ENCODE assay signal across 2 cellular contexts in the genomic region with DNA sequence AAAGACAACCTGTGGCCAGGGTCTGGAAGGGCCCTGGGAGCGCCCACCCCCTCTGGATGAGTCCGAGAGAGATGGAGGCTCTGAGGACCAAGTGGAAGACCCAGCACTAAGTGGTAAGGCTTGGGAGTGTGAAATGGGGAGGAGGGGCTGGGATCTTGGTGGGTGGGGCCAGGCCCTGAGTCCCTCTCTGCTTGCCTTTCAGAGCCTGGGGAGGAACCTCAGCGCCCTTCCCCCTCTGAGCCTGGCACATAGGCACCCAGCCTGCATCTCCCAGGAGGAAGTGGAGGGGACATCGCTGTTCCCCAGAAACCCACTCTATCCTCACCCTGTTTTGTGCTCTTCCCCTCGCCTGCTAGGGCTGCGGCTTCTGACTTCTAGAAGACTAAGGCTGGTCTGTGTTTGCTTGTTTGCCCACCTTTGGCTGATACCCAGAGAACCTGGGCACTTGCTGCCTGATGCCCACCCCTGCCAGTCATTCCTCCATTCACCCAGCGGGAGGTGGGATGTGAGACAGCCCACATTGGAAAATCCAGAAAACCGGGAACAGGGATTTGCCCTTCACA.
TF ChIP-seq lines count a peak whose summit lies in the region.

No MANE protein-coding gene starts in this region.

TF ChIP-seq in SK-N-SH, 30 proteins besides CTCF, POLR2A, EP300 and RAD21 (continued from another document):
- no peak for TF ChIP-seq POLR2AphosphoS5 (IDR thresholded peaks at IDR 0.05; ENCODE audit: low read depth, low read length)

TF ChIP-seq in SK-N-SH treated with all-trans-retinoic acid at 6 μM for 48 hours, 23 proteins besides CTCF, POLR2A, EP300 and RAD21 (continued from another document):
- TF ChIP-seq, protein P1, sequence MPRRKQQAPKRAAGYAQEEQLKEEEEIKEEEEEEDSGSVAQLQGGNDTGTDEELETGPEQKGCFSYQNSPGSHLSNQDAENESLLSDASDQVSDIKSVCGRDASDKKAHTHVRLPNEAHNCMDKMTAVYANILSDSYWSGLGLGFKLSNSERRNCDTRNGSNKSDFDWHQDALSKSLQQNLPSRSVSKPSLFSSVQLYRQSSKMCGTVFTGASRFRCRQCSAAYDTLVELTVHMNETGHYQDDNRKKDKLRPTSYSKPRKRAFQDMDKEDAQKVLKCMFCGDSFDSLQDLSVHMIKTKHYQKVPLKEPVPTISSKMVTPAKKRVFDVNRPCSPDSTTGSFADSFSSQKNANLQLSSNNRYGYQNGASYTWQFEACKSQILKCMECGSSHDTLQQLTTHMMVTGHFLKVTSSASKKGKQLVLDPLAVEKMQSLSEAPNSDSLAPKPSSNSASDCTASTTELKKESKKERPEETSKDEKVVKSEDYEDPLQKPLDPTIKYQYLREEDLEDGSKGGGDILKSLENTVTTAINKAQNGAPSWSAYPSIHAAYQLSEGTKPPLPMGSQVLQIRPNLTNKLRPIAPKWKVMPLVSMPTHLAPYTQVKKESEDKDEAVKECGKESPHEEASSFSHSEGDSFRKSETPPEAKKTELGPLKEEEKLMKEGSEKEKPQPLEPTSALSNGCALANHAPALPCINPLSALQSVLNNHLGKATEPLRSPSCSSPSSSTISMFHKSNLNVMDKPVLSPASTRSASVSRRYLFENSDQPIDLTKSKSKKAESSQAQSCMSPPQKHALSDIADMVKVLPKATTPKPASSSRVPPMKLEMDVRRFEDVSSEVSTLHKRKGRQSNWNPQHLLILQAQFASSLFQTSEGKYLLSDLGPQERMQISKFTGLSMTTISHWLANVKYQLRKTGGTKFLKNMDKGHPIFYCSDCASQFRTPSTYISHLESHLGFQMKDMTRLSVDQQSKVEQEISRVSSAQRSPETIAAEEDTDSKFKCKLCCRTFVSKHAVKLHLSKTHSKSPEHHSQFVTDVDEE (CRISPR knock-in tag; IDR thresholded peaks at IDR 0.05), result no peak
- TF ChIP-seq, protein P2, sequence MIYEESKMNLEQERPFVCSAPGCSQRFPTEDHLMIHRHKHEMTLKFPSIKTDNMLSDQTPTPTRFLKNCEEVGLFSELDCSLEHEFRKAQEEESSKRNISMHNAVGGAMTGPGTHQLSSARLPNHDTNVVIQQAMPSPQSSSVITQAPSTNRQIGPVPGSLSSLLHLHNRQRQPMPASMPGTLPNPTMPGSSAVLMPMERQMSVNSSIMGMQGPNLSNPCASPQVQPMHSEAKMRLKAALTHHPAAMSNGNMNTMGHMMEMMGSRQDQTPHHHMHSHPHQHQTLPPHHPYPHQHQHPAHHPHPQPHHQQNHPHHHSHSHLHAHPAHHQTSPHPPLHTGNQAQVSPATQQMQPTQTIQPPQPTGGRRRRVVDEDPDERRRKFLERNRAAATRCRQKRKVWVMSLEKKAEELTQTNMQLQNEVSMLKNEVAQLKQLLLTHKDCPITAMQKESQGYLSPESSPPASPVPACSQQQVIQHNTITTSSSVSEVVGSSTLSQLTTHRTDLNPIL (CRISPR knock-in tag; IDR thresholded peaks at IDR 0.05; ENCODE audit: low read depth), result no peak
- TF ChIP-seq ARNTL (CRISPR knock-in tag; IDR thresholded peaks at IDR 0.05; ENCODE audit: borderline replicate concordance, low read depth) (no peak), ISL1 (CRISPR knock-in tag; IDR thresholded peaks at IDR 0.05) (no peak), ZFP30 (CRISPR knock-in tag; IDR thresholded peaks at IDR 0.05) (no peak), ZNF565 (CRISPR knock-in tag; conservative IDR thresholded peaks at IDR 0.05; ENCODE audit: low read depth) (no peak), BACH2 (CRISPR knock-in tag; IDR thresholded peaks at IDR 0.05; ENCODE audit: borderline replicate concordance) (no peak), OSR1 (CRISPR knock-in tag; IDR thresholded peaks at IDR 0.05) (no peak), SNAI2 (CRISPR knock-in tag; IDR thresholded peaks at IDR 0.05) (no peak), PPARA (CRISPR knock-in tag; IDR thresholded peaks at IDR 0.05; ENCODE audit: borderline replicate concordance) (no peak), CSDC2 (CRISPR knock-in tag; IDR thresholded peaks at IDR 0.05) (no peak), TOX (CRISPR knock-in tag; IDR thresholded peaks at IDR 0.05; ENCODE audit: borderline replicate concordance) (no peak)
- TF ChIP-seq, protein P3, sequence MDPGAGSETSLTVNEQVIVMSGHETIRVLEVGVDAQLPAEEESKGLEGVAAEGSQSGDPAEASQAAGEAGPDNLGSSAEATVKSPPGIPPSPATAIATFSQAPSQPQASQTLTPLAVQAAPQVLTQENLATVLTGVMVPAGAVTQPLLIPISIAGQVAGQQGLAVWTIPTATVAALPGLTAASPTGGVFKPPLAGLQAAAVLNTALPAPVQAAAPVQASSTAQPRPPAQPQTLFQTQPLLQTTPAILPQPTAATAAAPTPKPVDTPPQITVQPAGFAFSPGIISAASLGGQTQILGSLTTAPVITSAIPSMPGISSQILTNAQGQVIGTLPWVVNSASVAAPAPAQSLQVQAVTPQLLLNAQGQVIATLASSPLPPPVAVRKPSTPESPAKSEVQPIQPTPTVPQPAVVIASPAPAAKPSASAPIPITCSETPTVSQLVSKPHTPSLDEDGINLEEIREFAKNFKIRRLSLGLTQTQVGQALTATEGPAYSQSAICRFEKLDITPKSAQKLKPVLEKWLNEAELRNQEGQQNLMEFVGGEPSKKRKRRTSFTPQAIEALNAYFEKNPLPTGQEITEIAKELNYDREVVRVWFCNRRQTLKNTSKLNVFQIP (CRISPR knock-in tag; IDR thresholded peaks at IDR 0.05; ENCODE audit: borderline replicate concordance, low read depth), result no peak
